In genomic region chrX:77719388-77719787, GRCh38 we compare ENCODE assay signal across 26 cellular contexts.
"Had no signal": no experiment of that assay in that cellular context is flagged by ENCODE, and none has a peak within 500 bp of the region (broad histone marks: within the 10 kb centered on the region; RNA-seq: fewer than 3 reads in every experiment).

No MANE protein-coding gene starts in this region.

- H3K36me3 ChIP-seq: brain microvascular endothelial cell, transverse colon, uterus had no signal

- H3K27me3 ChIP-seq: brain microvascular endothelial cell, foreskin keratinocyte, hepatocyte, left lung, transverse colon, uterus had no signal

- H2AFZ ChIP-seq: hepatocyte, parathyroid adenoma had no signal

- H3K9ac ChIP-seq: parathyroid adenoma had no signal

- DNase-seq: activated CD4-positive, alpha-beta memory T cell treated with anti-CD3 and anti-CD28 coated beads for 36 hours; activated CD4-positive, alpha-beta T cell treated with anti-CD3 and anti-CD28 coated beads for 48 hours; activated CD8-positive, alpha-beta memory T cell treated with anti-CD3 and anti-CD28 coated beads, Interleukin-2, amount 10 ng/mL, durations not matched to agents 7 days and 5 days; activated effector memory CD4-positive, alpha-beta T cell treated with Interleukin-2 at 50 U/mL for 16 hours; activated naive CD4-positive, alpha-beta T cell treated with anti-CD3 and anti-CD28 coated beads, Interleukin-2, amount 10 ng/mL, durations not matched to agents 7 days and 5 days; activated T-cell treated with anti-CD3 and anti-CD28 coated beads for 4 hours; aorta; brain microvascular endothelial cell; caudate nucleus; dermis blood vessel endothelial cell; effector CD8-positive, alpha-beta T cell; foreskin keratinocyte; glutamatergic neuron; kidney glomerular epithelial cell; left lung; nucleus accumbens; right cardiac atrium; stimulated activated CD4-positive, alpha-beta T cell treated with anti-CD3 and anti-CD28 coated beads, Interleukin-1b, Interleukin-23, amount 100 ng/mL, for 48 hours; transverse colon; uterus had no signal

- H3K27me3 Mint-ChIP-seq: activated CD4-positive, alpha-beta memory T cell treated with anti-CD3 and anti-CD28 coated beads for 36 hours; activated CD8-positive, alpha-beta memory T cell treated with anti-CD3 and anti-CD28 coated beads, Interleukin-2, amount 10 ng/mL, durations not matched to agents 7 days and 5 days; activated naive CD4-positive, alpha-beta T cell treated with anti-CD3 and anti-CD28 coated beads, Interleukin-2, amount 10 ng/mL, durations not matched to agents 7 days and 5 days had no signal

- H3K4me3 ChIP-seq: hepatocyte, left lung, lung, skin epidermis, transverse colon, uterus had no signal

- H3K4me1 Mint-ChIP-seq: mesothelial cell of epicardium had no signal

- H3K4me3 Mint-ChIP-seq: activated CD4-positive, alpha-beta memory T cell treated with anti-CD3 and anti-CD28 coated beads for 36 hours; activated CD8-positive, alpha-beta memory T cell treated with anti-CD3 and anti-CD28 coated beads, Interleukin-2, amount 10 ng/mL, durations not matched to agents 7 days and 5 days; activated naive CD4-positive, alpha-beta T cell treated with anti-CD3 and anti-CD28 coated beads, Interleukin-2, amount 10 ng/mL, durations not matched to agents 7 days and 5 days; mesothelial cell of epicardium; T-helper 1 cell treated with Interleukin-12 subunit alpha and Interleukin-12 subunit beta and Interleukin-4 antibody, amounts not matched to agents 30 μg/mL and 1 μg/mL, for 36 hours had no signal

- H3K4me1 ChIP-seq: foreskin keratinocyte, left lung, parathyroid adenoma, transverse colon, uterus had no signal

- H3K27ac ChIP-seq: brain microvascular endothelial cell, foreskin keratinocyte, hepatocyte, left lung, parathyroid adenoma, skin epidermis, transverse colon, uterus had no signal

- H3K9me3 ChIP-seq: left lung, transverse colon, uterus had no signal

- ATAC-seq: activated CD8-positive, alpha-beta memory T cell treated with anti-CD3 and anti-CD28 coated beads, Interleukin-2, amount 10 ng/mL, durations not matched to agents 7 days and 5 days; foreskin keratinocyte; left lung; right cardiac atrium had no signal

- H3K27ac Mint-ChIP-seq: activated CD4-positive, alpha-beta memory T cell treated with anti-CD3 and anti-CD28 coated beads for 36 hours; activated CD8-positive, alpha-beta memory T cell treated with anti-CD3 and anti-CD28 coated beads, Interleukin-2, amount 10 ng/mL, durations not matched to agents 7 days and 5 days; activated naive CD4-positive, alpha-beta T cell treated with anti-CD3 and anti-CD28 coated beads, Interleukin-2, amount 10 ng/mL, durations not matched to agents 7 days and 5 days; mesothelial cell of epicardium; T-helper 1 cell treated with Interleukin-12 subunit alpha and Interleukin-12 subunit beta and Interleukin-4 antibody, amounts not matched to agents 30 μg/mL and 1 μg/mL, for 36 hours had no signal

- H3K4me2 ChIP-seq: hepatocyte had no signal
